ENCODE assay signal across 21 cellular contexts in genomic region chr20:33848391-33848790, GRCh38.
"Had no signal": no experiment of that assay in that cellular context is flagged by ENCODE, and none has a peak within 500 bp of the region (broad histone marks: within the 10 kb centered on the region; RNA-seq: fewer than 3 reads in every experiment).

No MANE protein-coding gene starts in this region.

- H3K27me3 Mint-ChIP-seq: dendritic cell treated with granulocyte-macrophage colony-stimulating factor and Interleukin-4, amounts not matched to agents 40 ng/mL and 50 ng/mL, for 4 days; effector memory CD8-positive, alpha-beta T cell; naive B cell had no signal

- H3K27ac ChIP-seq: epithelial cell of prostate, esophagus muscularis mucosa, gastrocnemius medialis, heart right ventricle, left ventricle myocardium inferior, right atrium auricular region, upper lobe of left lung, uterus had no signal

- H3K27me3 ChIP-seq: esophagus muscularis mucosa, gastrocnemius medialis, heart right ventricle, right atrium auricular region, upper lobe of left lung, uterus had no signal

- H3K4me1 ChIP-seq: uterus had no signal

- H3K9me3 Mint-ChIP-seq: dendritic cell treated with granulocyte-macrophage colony-stimulating factor and Interleukin-4, amounts not matched to agents 40 ng/mL and 50 ng/mL, for 4 days; effector memory CD8-positive, alpha-beta T cell; naive B cell; nephron progenitor cell had no signal

- ATAC-seq: effector memory CD8-positive, alpha-beta T cell; gastrocnemius medialis; heart right ventricle; left cardiac atrium had no signal

- H3K9me3 ChIP-seq: esophagus muscularis mucosa, gastrocnemius medialis, heart right ventricle, left ventricle myocardium inferior, right atrium auricular region, upper lobe of left lung, uterus had no signal

- H3K4me3 Mint-ChIP-seq: dendritic cell treated with granulocyte-macrophage colony-stimulating factor and Interleukin-4, amounts not matched to agents 40 ng/mL and 50 ng/mL, for 4 days; effector memory CD8-positive, alpha-beta T cell; naive B cell; nephron progenitor cell had no signal

- FAIRE-seq: colon, small intestine had no signal

- H3K4me3 ChIP-seq: esophagus muscularis mucosa, gastrocnemius medialis, heart right ventricle, left ventricle myocardium inferior, lung, right atrium auricular region, upper lobe of left lung, uterus had no signal

- H3K27ac Mint-ChIP-seq: nephron progenitor cell had no signal

- H3K36me3 ChIP-seq: uterus had no signal

- DNase-seq: effector memory CD8-positive, alpha-beta T cell; gastrocnemius medialis; heart right ventricle; hypothalamus; islet precursor cell; left cardiac atrium; left ventricle myocardium inferior; mesenchymal stem cell; naive B cell; nephron progenitor cell; small intestine; stimulated activated CD4-positive, alpha-beta T cell treated with anti-CD3 and anti-CD28 coated beads, Interleukin-12 subunit alpha, Interleukin-12 subunit beta, amount 100 ng/mL, for 4 hours; stimulated activated naive CD4-positive, alpha-beta T cell treated with Interleukin-2 at 50 U/mL for 16 hours; uterus had no signal
